11 cellular contexts compared by ENCODE assay signal in genomic region chr2:143150287-143150686, GRCh38. TPM values are rescaled to one million over a fixed set of nuclear protein-coding genes. Genes with fewer than 3 reads are reported as not detected.
A peak's percentile ranks its signal among the peaks of the same experiment; 100 is the strongest.
DNase-seq lines count a peak whose midpoint lies in the region; ATAC-seq, FAIRE-seq and TF ChIP-seq lines count a peak whose summit lies in the region.
"Had no signal": no experiment of that assay in that cellular context is flagged by ENCODE, and none has a peak within 500 bp of the region (broad histone marks: within the 10 kb centered on the region; RNA-seq: fewer than 3 reads in every experiment).

No MANE protein-coding gene starts in this region.

- H3K79me2 ChIP-seq in GM12878 (ENCODE audit: control insufficient read depth, insufficient read depth, low read length) = peaks cover 65% of the 10 kb centered on the region

- WGBS in GM12878 (ENCODE audit: insufficient coverage, insufficient replicate concordance, low lambda C conversion rate, missing lambda C conversion rate) = 0% methylated on average over 4 of the region's 4 CpGs

- H3K4me3 ChIP-seq in GM12878 = no peak overlapping the region
- no peak overlapping the region for H3K4me3 ChIP-seq in BE2C (ENCODE audit: low read depth, low read length)

- no peak for TF ChIP-seq EP300 in GM12878 (IDR thresholded peaks at IDR 0.05; ENCODE audit: borderline replicate concordance in 1 of 2, control insufficient read depth in 1 of 2, low read depth in 2 of 2, low read length in 2 of 2)

- peak overlapping the region; percentile 48 for H3K27ac ChIP-seq in GM12878 (ENCODE audit: control insufficient read depth, insufficient read depth)

- peak; percentile 94 for FAIRE-seq in GM12891 (lab: Jason Lieb, UNC)
- peak; percentile 38 for FAIRE-seq in GM12878 (lab: Jason Lieb, UNC)

- in situ Hi-C loops in GM12878 (cut with MboI) = no loop called here

- peak overlapping the region; percentile 6; the same call in 1 of the 2 replicates for H2AFZ ChIP-seq in GM12878 (ENCODE audit: control insufficient read depth, low read depth, low read length)

- no peak for DNase-seq in GM12891 (ENCODE audit: insufficient read length, low spot score)
- no peak for DNase-seq in GM12878 (ENCODE audit: low read depth, low spot score)
- DNase-seq in BE2C = no peak
- no peak for DNase-seq in NCI-H146 treated with DMSO at 0.1 percent for 48 hours (lab: John Stamatoyannopoulos, UW; ENCODE audit: unreplicated experiment)
- DNase-seq in GM10266 (ENCODE audit: extremely low spot score) = no peak
- DNase-seq in hypothalamus (lab: John Stamatoyannopoulos, UW) = no peak
- DNase-seq: NCI-H2081, posterior cingulate gyrus had no signal

- POLR2A ChIA-PET in GM12878 (lab: Charles Lee) = interaction anchor here (0.7 to 1.6 kb wide), 2 partner anchors 9 to 16 kb away, joined by 3 to 6 read pairs; no protein-coding TSS in a partner anchor

- TF ChIP-seq POLR2A in GM12891 (IDR thresholded peaks at IDR 0.05; ENCODE audit: low read depth, low read length) (no peak), GM12878 (IDR thresholded peaks at IDR 0.05; ENCODE audit: low read depth, low read length) (no peak)

- CTCF ChIA-PET in GM12878 (lab: Yijun Ruan, JAX) = interaction anchor here (0.7 to 1.0 kb wide), 3 partner anchors 9 to 39 kb away, joined by 3 to 12 read pairs (median 4); no protein-coding TSS in a partner anchor

- H3K27me3 ChIP-seq in GM12878 (replicated peaks in 1 of 2; ENCODE audit: control insufficient read depth in 2 of 2, insufficient read depth in 2 of 2, low read length in 1 of 2) (no peaks in the 10 kb centered on the region), BE2C (no peaks in the 10 kb centered on the region)

- H3K4me1 ChIP-seq in GM12878 (ENCODE audit: control insufficient read depth, insufficient read depth, low read length) (peaks cover 33% of the 10 kb centered on the region), BE2C (no peaks in the 10 kb centered on the region)

- H3K36me3 ChIP-seq in GM12878 (ENCODE audit: control insufficient read depth in 2 of 2, insufficient read depth in 2 of 2, low read length in 1 of 2) (no peaks in the 10 kb centered on the region), BE2C (no peaks in the 10 kb centered on the region)

- H4K20me1 ChIP-seq in GM12878 (ENCODE audit: control insufficient read depth, insufficient read depth) = no peaks in the 10 kb centered on the region

- H3K9ac ChIP-seq in GM12878 (ENCODE audit: control insufficient read depth, insufficient read depth, low read length) = no peak overlapping the region

- ATAC-seq in GM21390 (IDR thresholded peaks at IDR 0.05; ENCODE audit: unreplicated experiment) (peak; percentile 61), HG03469 (IDR thresholded peaks at IDR 0.05; ENCODE audit: unreplicated experiment) (peak; percentile 58), GM12878 (peak; percentile 67)

- H3K4me2 ChIP-seq in GM12878 (ENCODE audit: control insufficient read depth, insufficient read depth) = peak overlapping the region; percentile 72

- intact Hi-C loops in GM12878 (cut with micrococcal nuclease; ENCODE audit: unreplicated experiment) = loop anchor here (1.0 kb wide), 1 partner anchor 9 kb away; no protein-coding TSS in a partner anchor

- RAD21 ChIA-PET in GM12878 (lab: Charles Lee; ENCODE audit: unreplicated experiment) = interaction anchor here (0.9 to 2.1 kb wide), 4 partner anchors 10 to 22 kb away, joined by 3 to 8 read pairs (median 5); no protein-coding TSS in a partner anchor

- TF ChIP-seq CTCF in GM12878 (IDR thresholded peaks at IDR 0.05 in 2 of 3, conservative IDR thresholded peaks at IDR 0.05 in 1 of 3; ENCODE audit: control insufficient read depth in 2 of 3, extremely low read depth in 1 of 3, insufficient read depth in 1 of 3, low read depth in 3 of 3, low read length in 3 of 3) (no peak), BE2C (IDR thresholded peaks at IDR 0.05; ENCODE audit: low read depth, low read length) (no peak), GM10266 (IDR thresholded peaks at IDR 0.05; ENCODE audit: control insufficient read depth, insufficient read depth, low read depth, missing control alignments) (no peak)

- no TSS peak for BruUV-seq in GM12878 (replicated peaks; lab: Mats Ljungman, UMichigan)

- TF ChIP-seq RAD21 in GM12878 (IDR thresholded peaks at IDR 0.05; ENCODE audit: insufficient read depth, low read depth, low read length) = no peak

- H3K9me3 ChIP-seq in GM12878 (replicated peaks; ENCODE audit: control insufficient read depth, insufficient read depth, low read length) = no peaks in the 10 kb centered on the region
- no peaks in the 10 kb centered on the region for H3K9me3 ChIP-seq in BE2C

- SMC1A ChIA-PET in GM12878 (lab: Charles Lee; ENCODE audit: uncharacterized antibody, unreplicated experiment) = interaction anchor here (0.7 to 7.4 kb wide), 7 partner anchors 9 to 39 kb away, joined by 3 to 109 read pairs (median 5); partner anchors contain the start of gene ARHGAP15

TF ChIP-seq in GM12891, 5 proteins besides CTCF, POLR2A, EP300 and RAD21:
- TF ChIP-seq SPI1 (IDR thresholded peaks at IDR 0.05; ENCODE audit: low read depth, low read length) (peak; percentile 63), POU2F2 (IDR thresholded peaks at IDR 0.05; ENCODE audit: low read depth, low read length) (no peak), PAX5 (IDR thresholded peaks at IDR 0.05; ENCODE audit: insufficient read depth, low read length, severe bottlenecking) (no peak)

TF ChIP-seq in GM12878, 131 proteins besides CTCF, POLR2A, EP300 and RAD21:
- 0 out of 2 replicates have a peak, but pooled peaks have one; percentile 41 for TF ChIP-seq ZNF24 (IDR thresholded peaks at IDR 0.05)
- TF ChIP-seq IKZF2 (IDR thresholded peaks at IDR 0.05) = peak in 1 of 2 experiments; percentile 51; a peak in 2 of 4 replicates
- no peak for TF ChIP-seq BRCA1 (IDR thresholded peaks at IDR 0.05; ENCODE audit: low read depth, low read length)
- no peak for TF ChIP-seq CEBPZ (IDR thresholded peaks at IDR 0.05; ENCODE audit: low read depth, low read length)
- no peak for TF ChIP-seq USF2 (IDR thresholded peaks at IDR 0.05; ENCODE audit: borderline replicate concordance, low read depth, low read length)
- TF ChIP-seq SPI1 (IDR thresholded peaks at IDR 0.05; ENCODE audit: borderline replicate concordance, insufficient read depth, low read depth, low read length) = peak; percentile 69
- peak; percentile 74; the same call in 1 of the 2 replicates for TF ChIP-seq PAX8 (IDR thresholded peaks at IDR 0.05)
TF ChIP-seq in GM12878: peak in this region for 4.

RNA-seq across cellular contexts. Expression of gene ARHGAP15, which starts 21.1 kb away (rescaled TPM):
- polyA plus RNA-seq in GM12891 (2012; ENCODE audit: low read depth, missing spikeins) = 56.8 TPM
- total RNA-seq in GM12878 (2013; cell fraction: nucleolus; rRNA removed) = 429 and 488 TPM in 2 replicates
- total RNA-seq in GM12878 (2014; rRNA removed) = 55.1 and 64.1 TPM in 2 replicates
- total RNA-seq in GM12878 (2014; rRNA removed; fragmentation: Illumina TruSeq; extraction: Trizol) = 84.3 and 87.1 TPM in 2 replicates
- total RNA-seq in GM12878 (2021) = 44.4 and 44.8 TPM in 2 replicates
- polyA plus RNA-seq in GM12878 (2011; ENCODE audit: low read depth) = 40.3 TPM
- polyA plus RNA-seq in GM12878 (2011; rRNA removed) = 92.6 and 110 TPM in 2 replicates
- 31.9 and 32.3 TPM in 2 replicates for polyA plus RNA-seq in GM12878 (2011; cell fraction: cytosol; rRNA removed)
- polyA plus RNA-seq in GM12878 (2011; cell fraction: nucleus; rRNA removed) = 47.1 and 52.0 TPM in 2 replicates
- 50.7 and 60.8 TPM in 2 replicates for polyA plus RNA-seq in GM12878 (2012)
- 59.7 and 82.4 TPM in 2 replicates for polyA plus RNA-seq in GM12878 (2014; fragmentation: Illumina TruSeq; extraction: Trizol)
- 10 to 100 TPM; 66.6 to 69.9 TPM for polyA plus RNA-seq in GM12878 (2014; fragmentation: Nextera tagmentation; extraction: Ambion mirVana)
- polyA plus RNA-seq in GM12878 (2014; rRNA removed) = 29.3 and 38.0 TPM in 2 replicates
- polyA plus RNA-seq in GM12878 (2016; fragmentation: Nextera tagmentation; extraction: Ambion mirVana) = 10 to 100 TPM; 66.9 to 72.7 TPM
- 91.3 and 128 TPM in 2 replicates for polyA minus RNA-seq in GM12878 (2011; rRNA and poly(A)+ RNA removed)
- 21.6 and 22.7 TPM in 2 replicates for polyA minus RNA-seq in GM12878 (2011; cell fraction: cytosol; rRNA and poly(A)+ RNA removed)
- 290 and 318 TPM in 2 replicates for polyA minus RNA-seq in GM12878 (2011; cell fraction: nucleus; rRNA and poly(A)+ RNA removed)
- polyA plus RNA-seq in BE2C (2012; ENCODE audit: insufficient read depth, insufficient read length, low read depth) = 1.9 TPM
- total RNA-seq: fibroblast of lung had no signal
